ENCODE assay signal across 9 cellular contexts in the genomic region with DNA sequence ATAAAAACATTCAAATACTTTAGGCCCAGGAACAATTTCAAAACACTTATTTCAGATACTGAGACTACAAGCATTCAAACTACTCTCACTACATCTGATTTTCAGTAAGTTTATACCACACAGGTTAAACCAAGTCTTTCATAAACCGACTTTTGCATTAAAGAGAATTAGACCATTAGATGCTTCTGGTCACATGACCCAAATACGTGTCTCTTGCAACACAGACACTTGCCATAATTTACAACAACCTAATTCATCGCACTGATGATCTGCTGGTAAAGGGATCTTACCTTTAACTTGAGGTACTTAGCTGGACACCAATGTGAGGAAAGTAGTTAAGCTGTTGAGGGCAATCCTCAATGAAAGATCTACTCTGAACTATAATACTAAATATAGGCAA. TPM values are rescaled to one million over a fixed set of nuclear protein-coding genes. Genes with fewer than 3 reads are reported as not detected.
A peak's percentile ranks its signal among the peaks of the same experiment; 100 is the strongest.
DNase-seq lines count a peak whose midpoint lies in the region; ATAC-seq and TF ChIP-seq lines count a peak whose summit lies in the region.
"Had no signal": no experiment of that assay in that cellular context is flagged by ENCODE, and none has a peak within 500 bp of the region (broad histone marks: within the 10 kb centered on the region; RNA-seq: fewer than 3 reads in every experiment).

No MANE protein-coding gene starts in this region.

- H3K27ac ChIP-seq in SK-N-SH (ENCODE audit: low read depth in 2 of 2, low read length in 1 of 2) (peak overlapping the region in 1 of 2 experiments; percentile 50; a peak in 2 of 4 replicates), right cardiac atrium (ENCODE audit: low read length) (no peak overlapping the region)

- peaks cover 59% of the 10 kb centered on the region for H3K4me1 Mint-ChIP-seq in activated B cell treated with CpG ODN at 0.5 μM for 24 hours
- peaks cover 65% of the 10 kb centered on the region for H3K4me1 Mint-ChIP-seq in stimulated activated memory B cell treated with anti-CD40 and anti-IgM and Interleukin-4, amounts not matched to agents 10 μg/mL and 1 μg/mL and 100 μg/mL, for 72 hours

- H3K9me3 ChIP-seq in SK-N-SH (no peaks in the 10 kb centered on the region), right cardiac atrium (ENCODE audit: control insufficient read depth, low read length) (no peaks in the 10 kb centered on the region)

- peak overlapping the region; percentile 99 for H3K27ac Mint-ChIP-seq in activated B cell treated with CpG ODN at 0.5 μM for 24 hours
- peak overlapping the region; percentile 42 for H3K27ac Mint-ChIP-seq in stimulated activated memory B cell treated with anti-CD40 and anti-IgM and Interleukin-4, amounts not matched to agents 10 μg/mL and 1 μg/mL and 100 μg/mL, for 72 hours

- no peak for TF ChIP-seq RAD21 in SK-N-SH (IDR thresholded peaks at IDR 0.05; ENCODE audit: low read length)

- no peaks in the 10 kb centered on the region for H3K9me3 Mint-ChIP-seq in activated B cell treated with CpG ODN at 0.5 μM for 24 hours
- H3K9me3 Mint-ChIP-seq in stimulated activated memory B cell treated with anti-CD40 and anti-IgM and Interleukin-4, amounts not matched to agents 10 μg/mL and 1 μg/mL and 100 μg/mL, for 72 hours = no peaks in the 10 kb centered on the region

- H3K4me3 ChIP-seq in SK-N-SH (ENCODE audit: low read depth in 2 of 2, low read length in 1 of 2) = peak overlapping the region; percentile 97 to 98
- peak overlapping the region; percentile 69 for H3K4me3 ChIP-seq in right cardiac atrium (ENCODE audit: low read length)

- peaks cover 70 to 77% of the 10 kb centered on the region in 2 experiments for H3K36me3 ChIP-seq in SK-N-SH (replicated peaks in 1 of 2; ENCODE audit: control insufficient read depth in 1 of 2, insufficient read depth in 2 of 2, low read length in 1 of 2)

- H3K36me3 Mint-ChIP-seq in activated B cell treated with CpG ODN at 0.5 μM for 24 hours (ENCODE audit: low read depth) = peaks cover 80% of the 10 kb centered on the region
- peaks cover 75% of the 10 kb centered on the region for H3K36me3 Mint-ChIP-seq in stimulated activated memory B cell treated with anti-CD40 and anti-IgM and Interleukin-4, amounts not matched to agents 10 μg/mL and 1 μg/mL and 100 μg/mL, for 72 hours

- H3F3A ChIP-seq in SK-N-SH (replicated peaks; ENCODE audit: insufficient read depth) = peaks cover 63% of the 10 kb centered on the region

- 0% methylated on average over 3 of the region's 3 CpGs for WGBS in SK-N-SH (ENCODE audit: low lambda C conversion rate)
- 2% methylated on average over 3 of the region's 3 CpGs for WGBS in right cardiac atrium

- intact Hi-C loops in activated B cell treated with CpG ODN at 0.5 μM for 24 hours (cut with micrococcal nuclease) = loop anchor here (2.0 to 10.0 kb wide), 4 partner anchors 175 to 1488 kb away; a partner anchor contains a TSS
- intact Hi-C loops in right cardiac atrium (cut with DNase I) = no loop called here

- no peaks in the 10 kb centered on the region for H3K9me2 ChIP-seq in SK-N-SH

- H3K27me3 Mint-ChIP-seq in activated B cell treated with CpG ODN at 0.5 μM for 24 hours = no peaks in the 10 kb centered on the region
- no peaks in the 10 kb centered on the region for H3K27me3 Mint-ChIP-seq in stimulated activated memory B cell treated with anti-CD40 and anti-IgM and Interleukin-4, amounts not matched to agents 10 μg/mL and 1 μg/mL and 100 μg/mL, for 72 hours

- H3K4me1 ChIP-seq in SK-N-SH (ENCODE audit: control insufficient read depth in 1 of 2, insufficient read depth in 2 of 2, low read depth in 1 of 2, low read length in 1 of 2) = peaks cover 21 to 37% of the 10 kb centered on the region in 2 experiments
- H3K4me1 ChIP-seq in right cardiac atrium (ENCODE audit: control insufficient read depth, insufficient read depth, low read length) = no peaks in the 10 kb centered on the region

- DNase-seq in SK-N-SH (no peak), activated B cell treated with CpG ODN at 0.5 μM for 24 hours (no peak), right cardiac atrium (no peak), NCI-H748 (lab: John Stamatoyannopoulos, UW; ENCODE audit: unreplicated experiment) (no peak)
- DNase-seq in effector CD4-positive, alpha-beta T cell = no peak
- DNase-seq: C1 segment of cervical spinal cord had no signal

- CTCF ChIA-PET in SK-N-SH (lab: Yijun Ruan, JAX) (interaction anchor here (1.3 to 1.8 kb wide), 4 partner anchors 9 to 13 kb away, joined by 3 to 5 read pairs (median 4); no protein-coding TSS in a partner anchor), activated B cell treated with CpG ODN at 0.5 μM for 24 hours (lab: Charles Lee) (no interaction called here)

- H3K4me2 ChIP-seq in SK-N-SH = peak overlapping the region; percentile 90

- peak overlapping the region; percentile 87 for H3K9ac ChIP-seq in SK-N-SH

- H4K20me1 ChIP-seq in SK-N-SH (ENCODE audit: insufficient read depth) = peaks cover 79% of the 10 kb centered on the region

- H3K27me3 ChIP-seq in SK-N-SH (ENCODE audit: insufficient read depth) (no peaks in the 10 kb centered on the region), right cardiac atrium (ENCODE audit: control insufficient read depth, insufficient read depth) (no peaks in the 10 kb centered on the region)

- H3K79me2 ChIP-seq in SK-N-SH (ENCODE audit: insufficient read depth) = peaks cover 86% of the 10 kb centered on the region

- ATAC-seq in SK-N-SH treated with all-trans-retinoic acid at 6 μM for 48 hours (no peak), activated B cell treated with CpG ODN at 0.5 μM for 24 hours (ENCODE audit: low read depth) (no peak), right cardiac atrium (no peak), GM18858 (IDR thresholded peaks at IDR 0.05; ENCODE audit: unreplicated experiment) (no peak)
- ATAC-seq in stimulated activated memory B cell treated with anti-CD40 and anti-IgM and Interleukin-4, amounts not matched to agents 10 μg/mL and 1 μg/mL and 100 μg/mL, for 72 hours = no peak

- TF ChIP-seq CTCF in SK-N-SH (IDR thresholded peaks at IDR 0.05) = no peak
- no peak for TF ChIP-seq CTCF in activated B cell treated with CpG ODN at 0.5 μM for 24 hours (IDR thresholded peaks at IDR 0.05)

- peak overlapping the region; percentile 98 for H3K4me3 Mint-ChIP-seq in activated B cell treated with CpG ODN at 0.5 μM for 24 hours
- peak overlapping the region; percentile 95 for H3K4me3 Mint-ChIP-seq in stimulated activated memory B cell treated with anti-CD40 and anti-IgM and Interleukin-4, amounts not matched to agents 10 μg/mL and 1 μg/mL and 100 μg/mL, for 72 hours

- TF ChIP-seq EP300 in SK-N-SH (IDR thresholded peaks at IDR 0.05; ENCODE audit: borderline replicate concordance in 1 of 2, low read depth in 1 of 2, low read length in 1 of 2) = no peak

- POLR2A ChIA-PET in SK-N-SH (lab: Yijun Ruan, JAX) (interaction anchor here (0.6 to 1.1 kb wide), 2 partner anchors 10 to 12 kb away, joined by 3 to 8 read pairs; no protein-coding TSS in a partner anchor), activated B cell treated with CpG ODN at 0.5 μM for 24 hours (lab: Charles Lee) (interaction anchor here (0.8 to 6.8 kb wide), 5 partner anchors 10 to 890 kb away, joined by 3 to 93 read pairs (median 4); a partner anchor contains a TSS)

- H2AFZ ChIP-seq in SK-N-SH (ENCODE audit: low read depth) = no peak overlapping the region

TF ChIP-seq in SK-N-SH, 30 proteins besides CTCF, POLR2A, EP300 and RAD21 (continues in another document):
- TF ChIP-seq YY1 (IDR thresholded peaks at IDR 0.05; ENCODE audit: low read depth) (no peak), EZH2phosphoT487 (IDR thresholded peaks at IDR 0.05; ENCODE audit: borderline replicate concordance, low read depth) (no peak), FOXJ3 (CRISPR knock-in tag; IDR thresholded peaks at IDR 0.05) (no peak), SMC3 (IDR thresholded peaks at IDR 0.05; ENCODE audit: low read depth, low read length) (no peak), TCF12 (IDR thresholded peaks at IDR 0.05) (no peak), MXI1 (IDR thresholded peaks at IDR 0.05; ENCODE audit: low read depth, low read length) (no peak)
- TF ChIP-seq, protein P1, sequence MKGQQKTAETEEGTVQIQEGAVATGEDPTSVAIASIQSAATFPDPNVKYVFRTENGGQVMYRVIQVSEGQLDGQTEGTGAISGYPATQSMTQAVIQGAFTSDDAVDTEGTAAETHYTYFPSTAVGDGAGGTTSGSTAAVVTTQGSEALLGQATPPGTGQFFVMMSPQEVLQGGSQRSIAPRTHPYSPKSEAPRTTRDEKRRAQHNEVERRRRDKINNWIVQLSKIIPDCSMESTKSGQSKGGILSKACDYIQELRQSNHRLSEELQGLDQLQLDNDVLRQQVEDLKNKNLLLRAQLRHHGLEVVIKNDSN (IDR thresholded peaks at IDR 0.05; ENCODE audit: borderline replicate concordance, low read depth) = peak; percentile 59; the same call in 1 of the 2 replicates
- TF ChIP-seq, protein P2, sequence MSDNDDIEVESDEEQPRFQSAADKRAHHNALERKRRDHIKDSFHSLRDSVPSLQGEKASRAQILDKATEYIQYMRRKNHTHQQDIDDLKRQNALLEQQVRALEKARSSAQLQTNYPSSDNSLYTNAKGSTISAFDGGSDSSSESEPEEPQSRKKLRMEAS (IDR thresholded peaks at IDR 0.05; ENCODE audit: low read depth) = no peak

TF ChIP-seq in SK-N-SH treated with all-trans-retinoic acid at 6 μM for 48 hours, 23 proteins besides CTCF, POLR2A, EP300 and RAD21 (continues in another document):
- TF ChIP-seq TCF4 (CRISPR knock-in tag; IDR thresholded peaks at IDR 0.05; ENCODE audit: borderline replicate concordance) = no peak
- TF ChIP-seq TOX (CRISPR knock-in tag; IDR thresholded peaks at IDR 0.05; ENCODE audit: borderline replicate concordance) = no peak
- TF ChIP-seq, protein P3, sequence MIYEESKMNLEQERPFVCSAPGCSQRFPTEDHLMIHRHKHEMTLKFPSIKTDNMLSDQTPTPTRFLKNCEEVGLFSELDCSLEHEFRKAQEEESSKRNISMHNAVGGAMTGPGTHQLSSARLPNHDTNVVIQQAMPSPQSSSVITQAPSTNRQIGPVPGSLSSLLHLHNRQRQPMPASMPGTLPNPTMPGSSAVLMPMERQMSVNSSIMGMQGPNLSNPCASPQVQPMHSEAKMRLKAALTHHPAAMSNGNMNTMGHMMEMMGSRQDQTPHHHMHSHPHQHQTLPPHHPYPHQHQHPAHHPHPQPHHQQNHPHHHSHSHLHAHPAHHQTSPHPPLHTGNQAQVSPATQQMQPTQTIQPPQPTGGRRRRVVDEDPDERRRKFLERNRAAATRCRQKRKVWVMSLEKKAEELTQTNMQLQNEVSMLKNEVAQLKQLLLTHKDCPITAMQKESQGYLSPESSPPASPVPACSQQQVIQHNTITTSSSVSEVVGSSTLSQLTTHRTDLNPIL (CRISPR knock-in tag; IDR thresholded peaks at IDR 0.05; ENCODE audit: low read depth) = no peak
- TF ChIP-seq CSDC2 (CRISPR knock-in tag; IDR thresholded peaks at IDR 0.05) = no peak

RNA-seq across cellular contexts. Expression of a gene that starts 3.2 kb away (rescaled TPM):
- polyA plus RNA-seq in SK-N-SH (2012; rRNA removed) = 192 and 197 TPM in 2 replicates
- 150 and 183 TPM in 2 replicates for polyA plus RNA-seq in SK-N-SH (2012; cell fraction: cytosol; rRNA removed)
- 420 and 667 TPM in 2 replicates for polyA plus RNA-seq in SK-N-SH (2012; cell fraction: nucleus; rRNA removed)
- 1,061 and 1,210 TPM in 2 replicates for total RNA-seq in activated B cell treated with CpG ODN at 0.5 μM for 24 hours
- total RNA-seq in right cardiac atrium = 100 to 1,000 TPM; 210 to 253 (median 233) TPM
- polyA plus RNA-seq in right cardiac atrium = 121 TPM
